8 cellular contexts compared by ENCODE assay signal in the genomic region with DNA sequence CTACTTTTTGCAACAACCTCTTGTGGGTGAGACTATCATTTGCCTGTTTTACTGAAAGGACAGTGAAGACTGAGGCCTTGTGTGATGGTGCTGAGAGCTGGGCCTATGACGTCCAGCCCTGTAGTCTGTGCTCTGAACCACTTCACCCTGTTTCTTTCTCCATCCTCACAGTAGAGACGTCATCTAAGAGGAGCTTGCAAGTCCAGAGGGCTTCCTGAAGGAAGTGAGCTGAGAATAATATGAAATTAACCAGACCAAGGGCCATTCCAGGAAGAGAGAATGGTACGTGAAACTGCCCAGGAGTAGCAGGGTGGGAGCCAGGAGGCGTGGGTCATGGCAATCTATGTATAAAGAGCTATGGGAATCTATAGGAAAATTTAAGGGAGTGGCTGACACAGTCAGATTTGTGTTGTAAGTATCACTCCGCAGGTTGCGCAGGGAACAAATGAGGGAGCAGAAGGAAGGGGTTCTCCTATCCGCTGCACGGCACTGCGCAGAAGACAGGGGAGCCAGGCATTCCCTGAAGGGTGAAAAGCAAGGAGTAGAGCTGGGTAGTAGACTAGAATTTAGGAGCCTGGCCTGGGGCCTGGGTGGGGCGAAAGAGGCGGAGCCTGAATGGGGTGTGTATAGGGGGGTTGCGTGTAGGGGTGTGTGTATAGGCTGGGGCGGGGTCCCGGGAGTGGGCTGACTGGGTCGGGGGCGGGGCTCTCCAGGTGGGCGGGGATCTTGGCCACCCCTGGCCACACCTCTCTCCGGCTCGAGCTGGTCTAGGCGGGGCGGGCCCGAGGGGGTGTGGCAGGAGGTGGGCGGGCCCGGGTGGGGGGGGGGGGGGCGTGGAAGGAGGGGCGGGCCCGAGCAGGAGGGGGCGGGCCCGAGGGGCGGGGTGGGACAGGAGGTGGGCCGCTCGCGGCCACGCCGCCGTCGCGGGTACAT. TPM values are rescaled to one million over a fixed set of nuclear protein-coding genes. Genes with fewer than 3 reads are reported as not detected.
DNase-seq lines count a peak whose midpoint lies in the region; ATAC-seq and TF ChIP-seq lines count a peak whose summit lies in the region.

A gene (plus strand): TSS at position 931 of the 933 bp plus-strand sequence. CDS start 2,688 bp downstream, outside the sequence.

- H3K27ac ChIP-seq in BLaER1 treated with 17β-estradiol and CSF1 and Interleukin-3, amounts not matched to agents 10 nM and 100 nM: peak within 1 kb of the TSS in 8 of 11 experiments; percentile 43 to 67 (median 58); a peak in 14 of 22 replicates
- H3K27ac ChIP-seq in HL-60 (replicated peaks) (no peak within 1 kb of the TSS), SK-N-MC (0 out of 2 replicates have a peak within 1 kb of the TSS, but pooled peaks have one; percentile 26), spleen (peak within 1 kb of the TSS in 5 of 8 donors; percentile 50 to 71 (median 60))

- H3K4me3 ChIP-seq in BLaER1 treated with 17β-estradiol and CSF1 and Interleukin-3, amounts not matched to agents 10 nM and 100 nM: peak within 1 kb of the TSS; percentile 49 to 67 (median 55)
- H3K4me3 ChIP-seq in HL-60 (replicated peaks; ENCODE audit: insufficient read depth, low read length) (peak within 1 kb of the TSS; percentile 45), SK-N-MC (peak within 1 kb of the TSS; percentile 89), spleen (peak within 1 kb of the TSS; percentile 41 to 78 (median 50))

- H3K4me2 ChIP-seq in BLaER1 treated with 17β-estradiol and CSF1 and Interleukin-3, amounts not matched to agents 10 nM and 100 nM: peak within 1 kb of the TSS; percentile 67 to 98 (median 86)

- H3K9ac ChIP-seq in BLaER1 treated with 17β-estradiol and CSF1 and Interleukin-3, amounts not matched to agents 10 nM and 100 nM: peak within 1 kb of the TSS; percentile 40 to 75 (median 66); a peak in 21 of 22 replicates
- H3K9ac ChIP-seq in SK-N-MC (ENCODE audit: insufficient read length): peak within 1 kb of the TSS; percentile 73

- H3K4me1 Mint-ChIP-seq in activated naive CD8-positive, alpha-beta T cell treated with anti-CD3 and anti-CD28 coated beads, Interleukin-2, amount 50 U/mL, for 24 hours: peaks cover 4% of the 10 kb centered on the region

- intact Hi-C loops in spleen (cut with DNase I; ENCODE audit: low total_unique reads): no loop called here
- intact Hi-C loops in posterior cingulate gyrus (cut with DNase I): no loop called here

- H3K36me3 Mint-ChIP-seq in activated naive CD8-positive, alpha-beta T cell treated with anti-CD3 and anti-CD28 coated beads, Interleukin-2, amount 50 U/mL, for 24 hours (ENCODE audit: low read depth): no peaks in the 10 kb centered on the region

- H3K27me3 Mint-ChIP-seq in activated naive CD8-positive, alpha-beta T cell treated with anti-CD3 and anti-CD28 coated beads, Interleukin-2, amount 50 U/mL, for 24 hours: peaks cover 10% of the 10 kb centered on the region

- H3K9me3 Mint-ChIP-seq in activated naive CD8-positive, alpha-beta T cell treated with anti-CD3 and anti-CD28 coated beads, Interleukin-2, amount 50 U/mL, for 24 hours: no peaks in the 10 kb centered on the region

- DNase-seq in HL-60 (ENCODE audit: low read depth in 1 of 2, low spot score in 1 of 2): peak; percentile 5 to 24
- DNase-seq in SK-N-MC (ENCODE audit: low read depth, low spot score): peak; percentile 44
- DNase-seq in activated naive CD8-positive, alpha-beta T cell treated with anti-CD3 and anti-CD28 coated beads, Interleukin-2, amount 50 U/mL, for 24 hours: peak; percentile 60
- DNase-seq in iPS DF 4.7 (ENCODE audit: extremely low read depth, low spot score): peak; percentile 46
- peak; percentile 86 for DNase-seq in spleen
- no peak for DNase-seq in posterior cingulate gyrus

- H4K20me1 ChIP-seq in BLaER1 treated with 17β-estradiol and CSF1 and Interleukin-3, amounts not matched to agents 10 nM and 100 nM: peaks cover 0 to 31% (median 0%) of the 10 kb centered on the region in 11 experiments; a peak in 4 of 22 replicates

- no peaks in the 10 kb centered on the region for H3K36me3 ChIP-seq in BLaER1 treated with 17β-estradiol and CSF1 and Interleukin-3, amounts not matched to agents 10 nM and 100 nM
- H3K36me3 ChIP-seq in SK-N-MC (ENCODE audit: insufficient read depth, low read length): no peaks in the 10 kb centered on the region
- H3K36me3 ChIP-seq in spleen: peaks cover 0 to under 1% (median 0%) of the 10 kb centered on the region in 6 donors

- no peak for TF ChIP-seq POLR2A in spleen (IDR thresholded peaks at IDR 0.05)

- TF ChIP-seq CTCF in HL-60 (IDR thresholded peaks at IDR 0.05; ENCODE audit: insufficient read depth, low read length) (no peak), spleen (IDR thresholded peaks at IDR 0.05 in 8 of 11, conservative IDR thresholded peaks at IDR 0.05 in 3 of 11) (no peak)

- no peak within 1 kb of the TSS for H3K27ac Mint-ChIP-seq in activated naive CD8-positive, alpha-beta T cell treated with anti-CD3 and anti-CD28 coated beads, Interleukin-2, amount 50 U/mL, for 24 hours

- H3K4me1 ChIP-seq in BLaER1 treated with 17β-estradiol and CSF1 and Interleukin-3, amounts not matched to agents 10 nM and 100 nM: peaks cover 15 to 59% (median 54%) of the 10 kb centered on the region in 10 experiments
- H3K4me1 ChIP-seq in spleen: peaks cover 0 to 50% (median 13%) of the 10 kb centered on the region in 6 donors

- no peaks in the 10 kb centered on the region for H3K9me3 ChIP-seq in BLaER1 treated with 17β-estradiol and CSF1 and Interleukin-3, amounts not matched to agents 10 nM and 100 nM (replicated peaks in 1 of 11)
- H3K9me3 ChIP-seq in SK-N-MC (ENCODE audit: low read depth, low read length) (no peaks in the 10 kb centered on the region), spleen (no peaks in the 10 kb centered on the region)

- WGBS in spleen, 5 donors: 19 to 59% (median 32%) methylated on average over 14 to 36 of the region's 38 CpGs

- peak within 1 kb of the TSS; percentile 44 for H3K4me3 Mint-ChIP-seq in activated naive CD8-positive, alpha-beta T cell treated with anti-CD3 and anti-CD28 coated beads, Interleukin-2, amount 50 U/mL, for 24 hours

- peak; percentile 45 for ATAC-seq in GM19324 (IDR thresholded peaks at IDR 0.05; ENCODE audit: low FRiP score, unreplicated experiment)
- peak; percentile 67 for ATAC-seq in activated naive CD8-positive, alpha-beta T cell treated with anti-CD3 and anti-CD28 coated beads, Interleukin-2, amount 50 U/mL, for 24 hours

- H3K27me3 ChIP-seq in BLaER1 treated with 17β-estradiol and CSF1 and Interleukin-3, amounts not matched to agents 10 nM and 100 nM: peaks cover 0 to 8% (median 0%) of the 10 kb centered on the region in 11 experiments; a peak in 3 of 22 replicates
- peaks cover 13% of the 10 kb centered on the region for H3K27me3 ChIP-seq in HL-60 (ENCODE audit: insufficient read depth, poor library complexity, severe bottlenecking)
- H3K27me3 ChIP-seq in spleen (replicated peaks in 1 of 7): peaks cover 0 to 41% (median 0%) of the 10 kb centered on the region in 7 donors

RNA-seq across cellular contexts. Expression of the gene that starts here (rescaled TPM):
- 10 to 100 TPM; 10.1 to 41.6 (median 28.9) TPM for total RNA-seq in spleen
- polyA plus RNA-seq in spleen: 10 to 100 TPM in 2 of 3 donors, 1 to 10 TPM in 1; 5.2 to 23.4 (median 15.4) TPM

Comparison
In these comparisons a context has a peak if more than half of its experiments do, and no peak if none do; other contexts are left out.
1. DNase-seq: peak in HL-60 (2 of 2), SK-N-MC (single experiment), activated naive CD8-positive, alpha-beta T cell treated with anti-CD3 and anti-CD28 coated beads, Interleukin-2, amount 50 U/mL, for 24 hours (single experiment), iPS DF 4.7 (single experiment) and spleen (single experiment); none in posterior cingulate gyrus (0 of 10).
2. Peak in every context shown above with its lines, with median percentiles within 50 percentile points of each other: H3K4me3 ChIP-seq.